23 cellular contexts compared by ENCODE assay signal in the genomic region with DNA sequence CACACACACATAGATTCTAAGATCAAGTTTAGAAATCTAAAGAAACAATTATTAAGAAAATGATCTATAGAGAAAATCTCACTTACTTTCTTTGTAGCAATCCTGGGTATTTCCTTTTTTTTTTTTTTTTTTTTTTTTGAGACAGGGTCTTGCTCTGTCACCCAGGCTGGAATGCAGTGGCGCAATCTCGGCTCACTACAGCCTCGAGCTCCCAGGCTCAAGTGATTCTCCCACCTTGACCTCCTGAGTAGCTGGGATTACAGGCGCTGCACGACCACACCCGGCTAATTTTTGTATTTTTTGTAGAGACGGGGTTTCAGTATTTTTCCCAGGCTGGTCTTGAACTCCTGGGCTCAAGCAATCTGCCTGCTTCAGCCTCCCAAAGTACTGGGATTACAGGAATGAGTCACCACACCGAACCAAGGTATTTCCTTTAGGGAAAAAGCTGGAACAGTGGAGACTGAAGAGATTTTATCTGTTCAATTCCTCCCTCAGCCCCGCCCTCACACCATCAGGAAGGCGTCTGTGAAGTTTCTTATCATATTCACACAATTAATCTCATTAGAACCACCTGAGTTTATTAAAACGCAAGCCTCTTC. TPM values are rescaled to one million over a fixed set of nuclear protein-coding genes. Genes with fewer than 3 reads are reported as not detected.
DNase-seq lines count a peak whose midpoint lies in the region; ATAC-seq and TF ChIP-seq lines count a peak whose summit lies in the region.
"Had no signal": no experiment of that assay in that cellular context is flagged by ENCODE, and none has a peak within 500 bp of the region (broad histone marks: within the 10 kb centered on the region; RNA-seq: fewer than 3 reads in every experiment).

A gene with protein sequence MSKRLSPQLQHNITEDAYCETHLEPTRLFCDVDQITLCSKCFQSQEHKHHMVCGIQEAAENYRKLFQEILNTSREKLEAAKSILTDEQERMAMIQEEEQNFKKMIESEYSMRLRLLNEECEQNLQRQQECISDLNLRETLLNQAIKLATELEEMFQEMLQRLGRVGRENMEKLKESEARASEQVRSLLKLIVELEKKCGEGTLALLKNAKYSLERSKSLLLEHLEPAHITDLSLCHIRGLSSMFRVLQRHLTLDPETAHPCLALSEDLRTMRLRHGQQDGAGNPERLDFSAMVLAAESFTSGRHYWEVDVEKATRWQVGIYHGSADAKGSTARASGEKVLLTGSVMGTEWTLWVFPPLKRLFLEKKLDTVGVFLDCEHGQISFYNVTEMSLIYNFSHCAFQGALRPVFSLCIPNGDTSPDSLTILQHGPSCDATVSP (minus strand): TSS at position 447 of the 599 bp plus-strand sequence. CDS start 4,235 bp downstream, outside the sequence.

- no peaks in the 10 kb centered on the region for H3K9me3 ChIP-seq in mesodermal cell (ENCODE audit: control insufficient read depth, low read length)
- H3K9me3 ChIP-seq: suprapubic skin had no signal

- H3K4me1 ChIP-seq in mesodermal cell (ENCODE audit: control insufficient read depth, insufficient read depth, low read length, poor library complexity, severe bottlenecking), result peaks cover 21% of the 10 kb centered on the region
- H3K4me1 ChIP-seq: lower lobe of right lung, suprapubic skin had no signal

- WGBS in mesodermal cell (ENCODE audit: insufficient coverage in 2 of 2), 2 experiments, result 31 to 60% methylated on average over 5 to 7 of the region's 11 CpGs

- peaks cover 13% of the 10 kb centered on the region for H3K36me3 ChIP-seq in mesodermal cell (ENCODE audit: control insufficient read depth, insufficient read depth, low read length)
- H3K36me3 ChIP-seq: lower lobe of right lung, suprapubic skin had no signal

- DNase-seq in ELR (ENCODE audit: low read depth) (peak; percentile 63), M059J (ENCODE audit: low read depth) (peak; percentile 74), epithelial cell of esophagus (ENCODE audit: low read depth) (peak; percentile 36), cardiac septum (ENCODE audit: low spot score) (no peak), amygdala (lab: John Stamatoyannopoulos, UW) (no peak), NCI-H2171 (lab: John Stamatoyannopoulos, UW) (no peak)
- DNase-seq: activated CD4-positive, alpha-beta T cell treated with anti-CD3 and anti-CD28 coated beads, Interleukin-2, amount 50 U/mL, for 48 hours; caudate nucleus; effector CD8-positive, alpha-beta T cell; hypothalamus; KG1; lower lobe of right lung; naive B cell; NCI-H345; NK-92 treated with Interleukin-12 subunit alpha and Interleukin-12 subunit beta, amount 100 ng/mL, for 24 hours; stimulated activated CD4-positive, alpha-beta T cell treated with anti-CD3 and anti-CD28 coated beads, Interleukin-4, amount 100 ng/mL, for 4 hours; stimulated activated CD8-positive, alpha-beta memory T cell treated with anti-CD3 and anti-CD28 coated beads, Interleukin-4, amount 100 ng/mL, for 48 hours; T-cell had no signal

- H3K4me3 ChIP-seq in epithelial cell of esophagus (ENCODE audit: low read length), result no peak within 1 kb of the TSS
- peak within 1 kb of the TSS; percentile 38 for H3K4me3 ChIP-seq in mesodermal cell (ENCODE audit: extremely low read depth, insufficient read depth, low read length, poor library complexity, severe bottlenecking)
- H3K4me3 ChIP-seq: lower lobe of right lung, suprapubic skin had no signal

- ATAC-seq in HG03108 (IDR thresholded peaks at IDR 0.05; ENCODE audit: unreplicated experiment), result no peak
- ATAC-seq: lower lobe of right lung, Right ventricle myocardium inferior, T-cell had no signal

- intact Hi-C loops in cardiac septum (cut with DNase I), result no loop called here

- H3K27ac ChIP-seq in mesodermal cell (ENCODE audit: low read depth, low read length, severe bottlenecking), result peak within 1 kb of the TSS; percentile 72
- H3K27ac ChIP-seq: lower lobe of right lung, suprapubic skin had no signal

- no peak for TF ChIP-seq CTCF in epithelial cell of esophagus (IDR thresholded peaks at IDR 0.05; ENCODE audit: insufficient read depth, low read depth, low read length, missing control alignments)

RNA-seq across cellular contexts. Expression of the gene that starts here (rescaled TPM):
- 0.27 and 1.0 TPM in 2 replicates for total RNA-seq in M059J (2014; rRNA removed; shearing (Covaris generic))
- 7.5 TPM for polyA plus RNA-seq in mesodermal cell (2013, experiment 1 of 2)
- 6.2 TPM for polyA plus RNA-seq in mesodermal cell (2013, experiment 2 of 2)
- total RNA-seq in cardiac septum, result not detected
- total RNA-seq: lower lobe of right lung, Right ventricle myocardium inferior, skeletal muscle tissue, suprapubic skin, T-cell had no signal

Comparison
In these comparisons a context has a peak if more than half of its experiments do, and no peak if none do; other contexts are left out.
1. DNase-seq: peak in ELR (single experiment), M059J (single experiment) and epithelial cell of esophagus (single experiment); none in cardiac septum (single experiment), amygdala (0 of 56) and NCI-H2171 (single experiment).